ENCODE assay signal across 9 cellular contexts in the genomic region with DNA sequence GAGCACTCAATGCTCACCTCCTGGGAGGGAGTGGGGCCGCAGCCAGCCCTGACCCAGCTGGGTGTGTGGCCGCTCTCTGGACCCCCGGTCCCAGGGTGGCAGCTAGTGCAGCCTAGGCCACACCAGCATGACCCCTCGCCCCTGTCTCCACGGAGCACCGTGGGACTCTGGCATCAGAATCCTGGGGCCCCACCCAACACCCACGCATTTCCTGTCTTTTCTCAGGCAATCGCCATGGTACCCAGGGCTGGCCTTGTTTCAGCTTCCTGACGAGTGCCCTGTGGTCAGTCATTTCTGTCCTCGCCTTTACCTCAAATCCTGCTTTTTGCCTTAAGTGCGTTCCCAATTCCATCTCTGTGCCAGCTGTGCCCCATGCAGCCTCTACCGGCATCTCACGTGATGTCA. TPM values are rescaled to one million over a fixed set of nuclear protein-coding genes. Genes with fewer than 3 reads are reported as not detected.
DNase-seq lines count a peak whose midpoint lies in the region; ATAC-seq, FAIRE-seq and TF ChIP-seq lines count a peak whose summit lies in the region.
"Had no signal": no experiment of that assay in that cellular context is flagged by ENCODE, and none has a peak within 500 bp of the region (broad histone marks: within the 10 kb centered on the region; RNA-seq: fewer than 3 reads in every experiment).

No MANE protein-coding gene starts in this region.

- peaks cover 55% of the 10 kb centered on the region for H3K79me2 ChIP-seq in GM23248 (ENCODE audit: insufficient read depth)

- H3K36me3 ChIP-seq in GM23248 (ENCODE audit: low read depth): no peaks in the 10 kb centered on the region
- H3K36me3 ChIP-seq in right lobe of liver: no peaks in the 10 kb centered on the region
- H3K36me3 ChIP-seq: ovary had no signal

- FAIRE-seq in D721Med (lab: Jason Lieb, UNC): no peak

- H3F3A ChIP-seq in GM23248 (ENCODE audit: insufficient read depth): no peaks in the 10 kb centered on the region

- in situ Hi-C loops in GM23248 (cut with MboI) (no loop called here), astrocyte of the spinal cord (cut with HindIII; ENCODE audit: low sequenced_read_pairs) (no loop called here)

- WGBS in GM23248 (ENCODE audit: low coverage in 1 of 2, low lambda C conversion rate in 2 of 2, missing lambda C conversion rate in 2 of 2), 2 experiments: 48 to 51% methylated on average over 13 of the region's 13 CpGs
- 43% methylated on average over 9 of the region's 13 CpGs for WGBS in right lobe of liver (ENCODE audit: insufficient coverage, low coverage, low lambda C conversion rate, missing lambda C conversion rate)

- H3K27ac ChIP-seq in GM23248 (peak overlapping the region; percentile 67), right lobe of liver (peak overlapping the region in 1 of 3 donors; percentile 13)
- H3K27ac ChIP-seq: ovary had no signal

- H3K4me1 ChIP-seq in GM23248 (ENCODE audit: insufficient read depth): peaks cover 13% of the 10 kb centered on the region
- peaks cover 0 to 25% (median 12%) of the 10 kb centered on the region in 4 donors for H3K4me1 ChIP-seq in right lobe of liver

- H3K4me3 ChIP-seq in GM23248: no peak overlapping the region
- no peak overlapping the region for H3K4me3 ChIP-seq in astrocyte of the spinal cord (ENCODE audit: low read depth, low read length)
- no peak overlapping the region for H3K4me3 ChIP-seq in right lobe of liver
- H3K4me3 ChIP-seq: ovary had no signal

- no peak for TF ChIP-seq CTCF in astrocyte of the spinal cord (IDR thresholded peaks at IDR 0.05; ENCODE audit: low read depth, low read length)
- TF ChIP-seq CTCF in right lobe of liver (IDR thresholded peaks at IDR 0.05): no peak
- TF ChIP-seq CTCF in D721Med (IDR thresholded peaks at IDR 0.05; ENCODE audit: insufficient read depth, missing control alignments): no peak

- no peaks in the 10 kb centered on the region for H3K27me3 ChIP-seq in GM23248 (replicated peaks; ENCODE audit: insufficient read depth)
- H3K27me3 ChIP-seq in right lobe of liver: no peaks in the 10 kb centered on the region
- H3K27me3 ChIP-seq: ovary had no signal

- H3K9me2 ChIP-seq in GM23248 (ENCODE audit: insufficient read depth): no peaks in the 10 kb centered on the region

- H4K20me1 ChIP-seq in GM23248 (ENCODE audit: insufficient read depth): no peaks in the 10 kb centered on the region

- DNase-seq in AG08396 (ENCODE audit: low spot score) (peak; percentile 74), GM23248 (peak; percentile 90), astrocyte of the spinal cord (ENCODE audit: low read depth, low spot score) (peak; percentile 40), right lobe of liver (peak in 2 of 3 donors; percentile 47 to 55), D721Med (ENCODE audit: insufficient read length, low spot score) (no peak), activated gamma-delta T cell treated with Interleukin-2 at 50 U/mL for 16 hours (no peak)
- DNase-seq: ovary had no signal

- H3K9me3 ChIP-seq in GM23248 (ENCODE audit: low read depth) (no peaks in the 10 kb centered on the region), right lobe of liver (no peaks in the 10 kb centered on the region)
- H3K9me3 ChIP-seq: ovary had no signal

- H3K9ac ChIP-seq in GM23248: peak overlapping the region; percentile 52

- intact Hi-C loops in right lobe of liver (cut with DNase I): no loop called here

- no peak overlapping the region for H2AFZ ChIP-seq in GM23248

- TF ChIP-seq POLR2A in right lobe of liver (IDR thresholded peaks at IDR 0.05): no peak

- peak in 1 of 4 donors; percentile 21 for ATAC-seq in right lobe of liver
- ATAC-seq in GM21737 (IDR thresholded peaks at IDR 0.05; ENCODE audit: unreplicated experiment): no peak
- no peak for ATAC-seq in GM19035 (IDR thresholded peaks at IDR 0.05; ENCODE audit: unreplicated experiment)

- H3K4me2 ChIP-seq in GM23248 (ENCODE audit: unreplicated experiment): peak overlapping the region; percentile 68

RNA-seq across cellular contexts. Expression of a gene that starts 15.9 kb away (rescaled TPM):
- total RNA-seq in GM23248 (2014; rRNA removed; shearing (Covaris generic)): 36.7 and 39.7 TPM in 2 replicates
- polyA plus RNA-seq in GM23248 (2016; fragmentation: Nextera tagmentation; extraction: Ambion mirVana): 9.9 and 10.0 TPM in 2 replicates
- total RNA-seq in right lobe of liver: 10 to 100 TPM; 19.8 to 26.7 (median 21.5) TPM

RNA-seq across cellular contexts. Expression of a gene that starts 29.7 kb away (rescaled TPM):
- 27.0 and 47.8 TPM in 2 replicates for total RNA-seq in GM23248 (2014; rRNA removed; shearing (Covaris generic))
- 10.5 and 11.0 TPM in 2 replicates for polyA plus RNA-seq in GM23248 (2016; fragmentation: Nextera tagmentation; extraction: Ambion mirVana)
- total RNA-seq in right lobe of liver: 10 to 100 TPM; 13.1 to 17.8 (median 16.2) TPM

Comparison
In these comparisons a context has a peak if more than half of its experiments do, and no peak if none do; other contexts are left out.
1. DNase-seq: peak in AG08396 (single experiment), GM23248 (single experiment), astrocyte of the spinal cord (single experiment) and right lobe of liver (2 of 3); none in D721Med (single experiment) and activated gamma-delta T cell treated with Interleukin-2 at 50 U/mL for 16 hours (single experiment).